ENCODE assay signal across 8 cellular contexts in the genomic region with DNA sequence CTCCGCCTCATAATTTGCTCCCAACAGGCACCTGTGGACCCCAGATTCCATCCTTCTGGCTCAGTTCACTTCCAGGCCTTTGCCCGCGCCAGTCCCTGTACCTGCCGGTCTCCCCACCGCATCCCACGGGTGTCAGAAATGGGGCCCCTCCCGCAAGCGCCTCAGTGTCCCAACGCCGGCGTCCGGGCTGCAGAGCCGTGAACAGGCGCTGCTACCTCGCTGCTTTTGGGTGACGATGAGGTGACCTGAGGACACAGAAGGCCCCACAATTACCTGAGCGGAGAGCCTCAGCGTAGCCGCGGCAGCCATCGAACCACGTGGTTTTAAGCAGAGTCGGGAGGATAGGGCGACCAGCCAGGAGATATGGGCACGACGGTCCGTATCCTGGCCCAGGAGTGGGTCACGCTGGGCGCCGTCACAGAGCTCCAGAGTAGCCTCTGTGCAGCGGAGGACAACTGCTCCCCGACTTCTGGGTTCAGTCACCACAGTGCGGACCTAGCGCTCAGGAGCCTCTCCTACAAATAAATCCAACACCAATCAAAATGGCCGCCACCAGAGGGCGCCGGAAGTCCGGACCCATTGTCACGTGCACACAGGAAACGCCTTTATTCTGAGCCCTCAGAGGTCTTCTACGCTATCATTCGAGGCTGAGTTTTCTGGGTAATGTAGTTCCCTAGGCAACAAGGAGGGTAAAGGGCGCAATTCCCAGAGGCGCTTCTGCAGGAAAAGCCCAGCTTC. TPM values are rescaled to one million over a fixed set of nuclear protein-coding genes. Genes with fewer than 3 reads are reported as not detected.
DNase-seq lines count a peak whose midpoint lies in the region; ATAC-seq and TF ChIP-seq lines count a peak whose summit lies in the region.

A gene (minus strand): TSS at position 544 of the 738 bp plus-strand sequence. CDS start 235 bp downstream, at position 309.

- no peaks in the 10 kb centered on the region for H3K27me3 ChIP-seq in A673 (replicated peaks; ENCODE audit: insufficient read depth, low read depth, low read length, poor library complexity)

- BruUV-seq in A673 (replicated peaks; lab: Mats Ljungman, UMichigan) = no TSS peak

- CTCF ChIA-PET in A673 (lab: Charles Lee) = no interaction called here

- peaks cover 26% of the 10 kb centered on the region for H3K36me3 ChIP-seq in A673 (ENCODE audit: insufficient read depth, low read length, poor library complexity, severe bottlenecking)

- TF ChIP-seq CTCF in A673 (conservative IDR thresholded peaks at IDR 0.05; ENCODE audit: low read depth, low read length) = peak; percentile 43
- TF ChIP-seq CTCF in LNCAP (IDR thresholded peaks at IDR 0.05) = peak; percentile 15; the same call in 1 of the 2 replicates
- peak; percentile 49 for TF ChIP-seq CTCF in choroid plexus epithelial cell (conservative IDR thresholded peaks at IDR 0.05; ENCODE audit: low read depth, low read length)

- intact Hi-C loops in A673 (cut with micrococcal nuclease; ENCODE audit: unreplicated experiment) = no loop called here

- POLR2A ChIA-PET in A673 (lab: Charles Lee; ENCODE audit: low non-redundant PET) = no interaction called here

- no peak for ATAC-seq in HG02610 (IDR thresholded peaks at IDR 0.05; ENCODE audit: unreplicated experiment)

- no peaks in the 10 kb centered on the region for H3K4me1 ChIP-seq in A673 (ENCODE audit: insufficient read depth, low read length, poor library complexity, severe bottlenecking)

- H3K9me3 ChIP-seq in A673 (ENCODE audit: low read depth, low read length, poor library complexity, severe bottlenecking) = peaks cover 30% of the 10 kb centered on the region

- H3K4me3 ChIP-seq in A673 (ENCODE audit: low read depth, low read length, poor library complexity, severe bottlenecking) (peak within 1 kb of the TSS; percentile 79), choroid plexus epithelial cell (ENCODE audit: low read depth, low read length) (peak within 1 kb of the TSS; percentile 96)

- H3K27ac ChIP-seq in A673 (ENCODE audit: low read depth, low read length, poor library complexity, severe bottlenecking) = peak within 1 kb of the TSS; percentile 72

- DNase-seq in A673 (ENCODE audit: low spot score) = peak; percentile 94
- peak; percentile 23 for DNase-seq in GM19240 (ENCODE audit: insufficient read length, low spot score)
- peak; percentile 90 for DNase-seq in activated CD4-positive, alpha-beta T cell treated with anti-CD3 and anti-CD28 coated beads for 48 hours
- peak; percentile 89 for DNase-seq in choroid plexus epithelial cell (ENCODE audit: low read depth)
- peak; percentile 88 for DNase-seq in kidney tubule cell (ENCODE audit: low spot score)
- peak; percentile 69 to 70 for DNase-seq in stimulated activated CD4-positive, alpha-beta T cell treated with anti-CD3 and anti-CD28 coated beads, Interleukin-15, amount 100 ng/mL, for 48 hours (ENCODE audit: low read depth in 2 of 2)

RNA-seq across cellular contexts. Expression of the gene that starts here (rescaled TPM):
- 39.0 and 44.3 TPM in 2 replicates for total RNA-seq in A673 (2021)

Comparison
In these comparisons a context has a peak if more than half of its experiments do, and no peak if none do; other contexts are left out.
1. DNase-seq: peak in every context shown above with its lines; median percentile 94 in A673; 90 in activated CD4-positive, alpha-beta T cell treated with anti-CD3 and anti-CD28 coated beads for 48 hours; 89 in choroid plexus epithelial cell; 88 in kidney tubule cell; 70 in stimulated activated CD4-positive, alpha-beta T cell treated with anti-CD3 and anti-CD28 coated beads, Interleukin-15, amount 100 ng/mL, for 48 hours; 23 in GM19240.